ENCODE assay signal across 1 cellular context in the genomic region with DNA sequence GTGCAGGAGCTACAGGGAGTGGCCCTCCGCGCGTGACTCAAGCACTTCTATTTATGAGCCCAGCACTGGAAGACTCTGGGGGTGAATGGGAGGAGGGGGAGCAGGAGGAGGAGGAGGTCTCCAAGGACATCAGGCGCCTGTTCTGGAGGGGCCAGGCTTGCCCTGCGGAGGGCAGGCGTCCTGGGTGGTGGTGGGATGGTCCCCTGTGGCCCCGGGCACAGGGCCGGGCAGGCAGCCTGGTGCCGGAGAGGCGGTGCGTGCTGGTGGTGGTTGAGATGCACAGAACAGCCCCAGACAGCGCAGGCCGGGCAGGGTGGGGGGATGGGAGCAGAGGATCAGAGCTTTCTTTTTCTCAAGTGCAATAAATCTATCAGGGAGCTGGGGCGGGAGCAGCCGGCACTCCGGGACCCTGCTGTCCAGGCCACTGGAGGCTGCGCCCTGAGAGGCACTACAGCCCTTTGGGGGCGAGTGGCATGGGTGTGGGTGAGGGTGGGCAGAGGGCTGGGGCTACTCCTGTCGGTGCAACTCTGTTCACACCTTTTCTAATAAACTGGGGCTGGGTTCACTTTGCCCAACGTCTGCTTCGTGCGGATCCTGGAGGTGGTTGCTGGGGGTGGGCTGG.
TF ChIP-seq lines count a peak whose summit lies in the region.

No MANE protein-coding gene starts in this region.

TF ChIP-seq in K562, 482 proteins besides CTCF, POLR2A, EP300 and RAD21:
- TF ChIP-seq ZNF263 (CRISPR knock-in tag; IDR thresholded peaks at IDR 0.05; ENCODE audit: borderline replicate concordance) = peak; percentile 85; the same call in 1 of the 2 replicates
- no peak for TF ChIP-seq BCOR (IDR thresholded peaks at IDR 0.05)
- no peak for TF ChIP-seq PHF20 (IDR thresholded peaks at IDR 0.05; ENCODE audit: partially characterized antibody)
- TF ChIP-seq POLR2G (IDR thresholded peaks at IDR 0.05; ENCODE audit: low read depth, low read length) = peak; percentile 57
- no peak for TF ChIP-seq DIDO1 (tag; IDR thresholded peaks at IDR 0.05; ENCODE audit: low read depth)
